ENCODE assay signal across 15 cellular contexts in the genomic region with DNA sequence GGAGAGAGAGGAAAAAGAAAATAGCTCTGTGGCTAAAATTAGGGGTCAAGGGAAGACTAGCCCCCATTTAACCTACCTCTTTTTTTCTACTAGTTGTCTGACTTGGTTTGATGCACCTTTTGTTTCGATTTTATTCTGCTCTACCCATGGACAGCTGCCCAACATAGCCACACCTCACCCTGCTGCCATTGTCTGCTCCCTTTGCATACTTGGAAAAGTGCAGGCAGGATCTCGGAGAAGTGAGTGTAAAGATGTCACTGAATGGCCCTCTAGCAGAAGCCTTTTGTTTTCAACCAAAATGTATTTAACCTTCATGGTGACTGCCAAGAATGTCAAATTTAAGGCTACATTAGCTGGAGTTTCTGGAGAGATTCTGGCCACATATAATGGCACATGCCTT.
DNase-seq lines count a peak whose midpoint lies in the region; ATAC-seq lines count a peak whose summit lies in the region.
"Had no signal": no experiment of that assay in that cellular context is flagged by ENCODE, and none has a peak within 500 bp of the region (broad histone marks: within the 10 kb centered on the region; RNA-seq: fewer than 3 reads in every experiment).

No MANE protein-coding gene starts in this region.

- peaks cover 35% of the 10 kb centered on the region for H3K4me1 ChIP-seq in ectodermal cell (ENCODE audit: control insufficient read depth, insufficient read depth, low read length)
- H3K4me1 ChIP-seq in neuronal stem cell (ENCODE audit: control insufficient read depth in 2 of 2, insufficient read depth in 1 of 2, low read depth in 1 of 2, low read length in 2 of 2) = peaks cover 20 to 30% of the 10 kb centered on the region in 2 donors

- no peak overlapping the region for H3K14ac ChIP-seq in neuronal stem cell (ENCODE audit: low read length)

- H3K18ac ChIP-seq in neuronal stem cell (ENCODE audit: low read length) = no peak overlapping the region

- H3K4me2 ChIP-seq in neuronal stem cell (ENCODE audit: insufficient read depth, low read length, poor library complexity, severe bottlenecking) = peak overlapping the region; percentile 72

- no peak for ATAC-seq in HG02970 (IDR thresholded peaks at IDR 0.05; ENCODE audit: low FRiP score, unreplicated experiment)
- ATAC-seq: activated T-helper 17 cell treated with anti-CD3 and anti-CD28 coated beads, Interleukin-2, amount 50 U/mL, for 72 hours had no signal

- peak overlapping the region; percentile 88 for H3K27ac ChIP-seq in ectodermal cell (ENCODE audit: insufficient read depth, low read depth, low read length, poor library complexity, severe bottlenecking)
- H3K27ac ChIP-seq in neuronal stem cell (replicated peaks; ENCODE audit: low read length) = no peak overlapping the region

- H3K4me3 ChIP-seq in ectodermal cell (ENCODE audit: insufficient read depth, low read depth, low read length) = no peak overlapping the region
- peak overlapping the region in 1 of 2 donors; percentile 41 for H3K4me3 ChIP-seq in neuronal stem cell (ENCODE audit: low read length in 2 of 2)

- no peak overlapping the region for H2AK5ac ChIP-seq in neuronal stem cell (ENCODE audit: low read depth, low read length)

- peaks cover 2% of the 10 kb centered on the region for H3K79me1 ChIP-seq in neuronal stem cell (ENCODE audit: low read depth, low read length)

- no peak overlapping the region for H2BK15ac ChIP-seq in neuronal stem cell (ENCODE audit: low read length)

- no peak overlapping the region for H3K4ac ChIP-seq in neuronal stem cell (ENCODE audit: low read length)

- H4K91ac ChIP-seq in neuronal stem cell (ENCODE audit: low read depth, low read length, poor library complexity) = no peak overlapping the region

- no peak overlapping the region for H2BK12ac ChIP-seq in neuronal stem cell (ENCODE audit: low read length)

- H2BK5ac ChIP-seq in neuronal stem cell (ENCODE audit: low read length) = no peak overlapping the region

- H2AFZ ChIP-seq in neuronal stem cell (ENCODE audit: low read length) = peak overlapping the region; percentile 73

- no peaks in the 10 kb centered on the region for H3K36me3 ChIP-seq in ectodermal cell (ENCODE audit: control insufficient read depth, insufficient read depth, low read length)
- H3K36me3 ChIP-seq in neuronal stem cell (replicated peaks in 1 of 2; ENCODE audit: control insufficient read depth in 2 of 2, insufficient read depth in 2 of 2, low read length in 2 of 2) = no peaks in the 10 kb centered on the region

- no peaks in the 10 kb centered on the region for H3K9me3 ChIP-seq in ectodermal cell (ENCODE audit: control insufficient read depth, low read length)
- no peaks in the 10 kb centered on the region for H3K9me3 ChIP-seq in neuronal stem cell (replicated peaks in 1 of 2; ENCODE audit: control insufficient read depth in 2 of 2, insufficient read depth in 1 of 2, low read depth in 1 of 2, low read length in 2 of 2)

- no peak overlapping the region for H3K23ac ChIP-seq in neuronal stem cell (ENCODE audit: low read depth, low read length, poor library complexity)

- DNase-seq in DMS 273 (lab: John Stamatoyannopoulos, UW; ENCODE audit: unreplicated experiment) (peak; percentile 68), NCI-H345 treated with DMSO at 0.1 percent for 48 hours (lab: John Stamatoyannopoulos, UW; ENCODE audit: unreplicated experiment) (peak; percentile 20), neuronal stem cell (ENCODE audit: low spot score) (no peak), NCI-H1436 (lab: John Stamatoyannopoulos, UW) (no peak), NAMALWA (ENCODE audit: low spot score) (no peak), GM19240 (ENCODE audit: insufficient read length, low spot score) (no peak)
- DNase-seq: activated CD4-positive, alpha-beta memory T cell treated with anti-CD3 and anti-CD28 coated beads for 36 hours; effector memory CD4-positive, alpha-beta T cell; foreskin melanocyte; NCI-H1436 treated with DMSO at 0.1 percent for 48 hours; SIG-M5; stimulated activated CD4-positive, alpha-beta T cell treated with anti-CD3 and anti-CD28 coated beads, Interleukin-2, amount 100 ng/mL, for 48 hours had no signal

- H3K9ac ChIP-seq in neuronal stem cell (ENCODE audit: low read depth, low read length, poor library complexity) = no peak overlapping the region

- H2BK120ac ChIP-seq in neuronal stem cell (ENCODE audit: low read depth, low read length) = no peak overlapping the region

- no peak overlapping the region for H4K8ac ChIP-seq in neuronal stem cell (ENCODE audit: low read depth, low read length)

- 78 to 85% methylated on average over 2 of the region's 2 CpGs for WGBS in ectodermal cell, 2 experiments
- WGBS in neuronal stem cell (ENCODE audit: extremely low coverage in 2 of 2, insufficient read length in 2 of 2, insufficient replicate concordance in 1 of 2), 2 donors = no CpG with 5 or more reads among the region's 2 CpGs

- H3K27me3 ChIP-seq in ectodermal cell (ENCODE audit: control insufficient read depth, insufficient read depth, low read length, poor library complexity, severe bottlenecking) = no peaks in the 10 kb centered on the region
- peaks cover 0 to 16% (median 0%) of the 10 kb centered on the region in 3 experiments for H3K27me3 ChIP-seq in neuronal stem cell (ENCODE audit: control insufficient read depth in 3 of 3, insufficient read depth in 3 of 3, low read depth in 1 of 3, low read length in 3 of 3)

Comparison
In these comparisons a context has a peak if more than half of its experiments do, and no peak if none do; other contexts are left out.
1. DNase-seq: peak in DMS 273 (single experiment) and NCI-H345 treated with DMSO at 0.1 percent for 48 hours (single experiment); none in neuronal stem cell (single experiment), NCI-H1436 (single experiment), NAMALWA (single experiment) and GM19240 (single experiment).